8 cellular contexts compared by ENCODE assay signal in the genomic region with DNA sequence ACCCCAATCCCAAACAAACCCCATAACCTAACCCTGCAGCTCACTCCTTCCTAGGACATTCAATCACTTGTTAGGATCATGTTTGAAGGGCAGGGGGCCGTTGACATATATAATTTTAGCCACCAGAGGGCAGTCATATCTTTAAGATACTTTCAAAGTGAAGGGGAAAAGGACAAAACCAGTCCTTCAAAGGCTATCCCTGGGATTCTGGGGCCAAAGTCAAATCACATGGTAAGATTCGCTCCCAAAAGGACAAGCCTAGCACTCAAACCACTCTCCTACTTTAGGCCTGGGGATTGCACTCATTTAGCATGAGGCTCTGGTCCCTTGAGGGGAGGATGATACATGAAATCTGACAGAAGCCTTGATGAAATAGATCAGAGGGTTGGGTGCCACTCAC. TPM values are rescaled to one million over a fixed set of nuclear protein-coding genes. Genes with fewer than 3 reads are reported as not detected.
DNase-seq lines count a peak whose midpoint lies in the region; ATAC-seq, FAIRE-seq and TF ChIP-seq lines count a peak whose summit lies in the region.

No MANE protein-coding gene starts in this region.

- FAIRE-seq in A549 (lab: Jason Lieb, UNC) = no peak

- TF ChIP-seq CTCF in A549 (IDR thresholded peaks at IDR 0.05) (peak; percentile 60), tibial artery (IDR thresholded peaks at IDR 0.05) (peak; percentile 50 to 55)

- TF ChIP-seq RAD21 in A549 (conservative IDR thresholded peaks at IDR 0.05 in 1 of 2, IDR thresholded peaks at IDR 0.05 in 1 of 2) = peak; percentile 75 to 78

- H3K9me3 ChIP-seq in A549 (no peaks in the 10 kb centered on the region), T-helper 17 cell (ENCODE audit: control insufficient read depth, low read length, poor library complexity, severe bottlenecking) (no peaks in the 10 kb centered on the region), tibial artery (no peaks in the 10 kb centered on the region)

- H3K4me1 ChIP-seq in A549 (peaks cover 23% of the 10 kb centered on the region), tibial artery (no peaks in the 10 kb centered on the region)

- ATAC-seq in A549 = peak; percentile 60 to 72; a peak in 4 of 6 replicates
- ATAC-seq in T-helper 17 cell = peak; percentile 69
- ATAC-seq in GM21381 (IDR thresholded peaks at IDR 0.05; ENCODE audit: unreplicated experiment) = no peak

- 0% methylated on average over 2 of the region's 2 CpGs for WGBS in A549 (ENCODE audit: missing lambda C conversion rate)

- H3K27ac ChIP-seq in A549 = peak overlapping the region in 1 of 2 experiments; percentile 63; a peak in 1 of 6 replicates
- H3K27ac ChIP-seq in tibial artery = no peak overlapping the region

- peaks cover 3% of the 10 kb centered on the region for H3K36me3 Mint-ChIP-seq in T-helper 17 cell (ENCODE audit: low read depth)

- H3K36me3 ChIP-seq in tibial artery = no peaks in the 10 kb centered on the region

- H3K4me2 ChIP-seq in A549 = no peak overlapping the region

- no peak for TF ChIP-seq POLR2A in A549 (IDR thresholded peaks at IDR 0.05; ENCODE audit: low read length)

- peak overlapping the region; percentile 77 for H3K27ac Mint-ChIP-seq in T-helper 17 cell

- POLR2A ChIA-PET in A549 (lab: Yijun Ruan, JAX) = no interaction called here

- H3K27me3 Mint-ChIP-seq in T-helper 17 cell = no peaks in the 10 kb centered on the region

- H3K27me3 ChIP-seq in tibial artery = no peaks in the 10 kb centered on the region

- peak overlapping the region; percentile 33 for H3K4me3 Mint-ChIP-seq in T-helper 17 cell

- intact Hi-C loops in tibial artery (cut with DNase I; ENCODE audit: low total_unique reads) = loop anchor here (10.0 kb wide), 1 partner anchor 506 kb away; a partner anchor contains a TSS

- DNase-seq in A549 (ENCODE audit: low read depth in 1 of 2, low spot score in 1 of 2) (peak; percentile 31 to 66), GM04504 (ENCODE audit: low read depth) (peak; percentile 36), NCI-H1417 treated with DMSO at 0.1 percent for 48 hours (lab: John Stamatoyannopoulos, UW) (peak; percentile 16), T-helper 17 cell (peak in 1 of 3 donors; percentile 13), cerebellar cortex (ENCODE audit: low spot score) (peak; percentile 85), kidney glomerular epithelial cell (lab: John Stamatoyannopoulos, UW) (peak; percentile 70), tibial artery (peak in 1 of 2 donors; percentile 38)

- H3K4me3 ChIP-seq in A549 = no peak overlapping the region
- no peak overlapping the region for H3K4me3 ChIP-seq in tibial artery

- no peak for TF ChIP-seq EP300 in A549 (IDR thresholded peaks at IDR 0.05)

- H3K4me1 Mint-ChIP-seq in T-helper 17 cell = peaks cover 26% of the 10 kb centered on the region

- CTCF ChIA-PET in A549 (lab: Yijun Ruan, JAX) = interaction anchor here (0.6 to 13.4 kb wide), 14 partner anchors 10 to 516 kb away, joined by 3 to 103 read pairs (median 4); a partner anchor contains a TSS

TF ChIP-seq in A549, 52 proteins besides CTCF, POLR2A, EP300 and RAD21:
- TF ChIP-seq HOXB5 (CRISPR knock-in tag; IDR thresholded peaks at IDR 0.05) (no peak), HOXA7 (CRISPR knock-in tag; IDR thresholded peaks at IDR 0.05) (no peak), FOSL2 (IDR thresholded peaks at IDR 0.05) (no peak), FOSL2 (CRISPR knock-in tag; IDR thresholded peaks at IDR 0.05) (no peak), SMC3 (IDR thresholded peaks at IDR 0.05) (peak; percentile 77), TP53 (CRISPR knock-in tag; IDR thresholded peaks at IDR 0.05) (no peak)
TF ChIP-seq in A549: peak in this region for 1.

RNA-seq across cellular contexts. Expression of a gene that starts 44.6 kb away (rescaled TPM):
- 52.6 and 58.6 TPM in 2 replicates for polyA plus RNA-seq in A549 (2011; rRNA removed)
- polyA plus RNA-seq in A549 (2012; cell fraction: cytosol; rRNA removed) = 38.7 and 47.6 TPM in 2 replicates
- polyA plus RNA-seq in A549 (2012; cell fraction: nucleus; rRNA removed) = 7.8 and 10.8 TPM in 2 replicates
- 55.5 to 59.7 TPM (median 55.8 TPM) in 3 replicates for polyA plus RNA-seq in A549 (2017; fragmentation: RNase III; extraction: RNeasy Plus Mini Kit Qiagen cat#74134 plus additional on column Dnase treatment)
- 9.3 and 9.5 TPM in 2 replicates for polyA minus RNA-seq in A549 (2011; rRNA and poly(A)+ RNA removed)
- total RNA-seq in T-helper 17 cell = 10 to 100 TPM; 14.9 to 15.8 TPM

RNA-seq across cellular contexts. Expression of a gene that starts 50.7 kb away (rescaled TPM):
- polyA plus RNA-seq in A549 (2011; rRNA removed) (492 and 543 TPM in 2 replicates), A549 (2017; fragmentation: RNase III; extraction: RNeasy Plus Mini Kit Qiagen cat#74134 plus additional on column Dnase treatment) (411 to 422 TPM (median 413 TPM) in 3 replicates)
- 381 and 388 TPM in 2 replicates for polyA plus RNA-seq in A549 (2012; cell fraction: cytosol; rRNA removed)
- polyA plus RNA-seq in A549 (2012; cell fraction: nucleus; rRNA removed) = 294 and 432 TPM in 2 replicates
- polyA minus RNA-seq in A549 (2011; rRNA and poly(A)+ RNA removed) = 392 and 431 TPM in 2 replicates
- 100 to 1,000 TPM; 171 to 200 TPM for total RNA-seq in T-helper 17 cell
